In the genomic region with DNA sequence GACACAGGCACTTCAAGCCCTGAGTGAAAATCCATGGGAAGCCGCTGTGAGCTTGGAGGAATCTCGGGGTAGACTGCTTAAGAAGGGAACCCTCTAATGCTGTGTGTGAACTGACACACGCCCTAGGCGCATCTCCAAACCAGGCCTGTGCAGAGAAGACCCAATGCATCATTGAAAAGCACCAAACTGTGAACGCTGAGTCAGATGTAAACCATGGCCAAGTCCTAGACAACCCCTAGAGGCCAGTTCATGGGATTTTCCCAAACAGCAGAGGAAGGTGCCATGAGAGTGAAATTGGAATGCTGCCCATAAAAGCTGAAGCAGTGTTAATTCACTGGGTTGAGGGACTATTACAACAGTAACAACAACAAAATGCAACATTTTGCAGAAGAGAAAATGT, we compare ENCODE assay signal across 22 cellular contexts.
DNase-seq lines count a peak whose midpoint lies in the region; ATAC-seq, FAIRE-seq and TF ChIP-seq lines count a peak whose summit lies in the region.
"Had no signal": no experiment of that assay in that cellular context is flagged by ENCODE, and none has a peak within 500 bp of the region (broad histone marks: within the 10 kb centered on the region; RNA-seq: fewer than 3 reads in every experiment).

No MANE protein-coding gene starts in this region.

- DNase-seq in H7 = peak; percentile 55
- peak; percentile 29 for DNase-seq in RCC 7860 (ENCODE audit: low spot score)
- DNase-seq in fibroblast of mammary gland (ENCODE audit: low read depth) = peak; percentile 22
- no peak for DNase-seq in effector CD4-positive, alpha-beta T cell
- no peak for DNase-seq in hepatic stellate cell (ENCODE audit: low spot score)
- no peak for DNase-seq in dermis blood vessel endothelial cell
- DNase-seq: AML-193; effector memory CD4-positive, alpha-beta T cell; MV-4-11; natural killer cell; NCI-H1930; stimulated activated CD4-positive, alpha-beta T cell treated with anti-CD3 and anti-CD28 coated beads, Interleukin-1b, Interleukin-23, amount 100 ng/mL, for 48 hours; stimulated activated naive CD8-positive, alpha-beta T cell treated with anti-CD3 and anti-CD28 coated beads, Interleukin-15, Interleukin-2, amounts not matched to agents 100 U/mL and 50 U/mL, for 24 hours; transverse colon had no signal

- no peak overlapping the region for H3K27ac ChIP-seq in C4-2B
- H3K27ac ChIP-seq: ascending aorta, hepatocyte, parathyroid adenoma, SK-N-MC, transverse colon had no signal

- no peaks in the 10 kb centered on the region for H3K27me3 ChIP-seq in H7 (ENCODE audit: control insufficient read depth, insufficient read depth, low read length)
- H3K27me3 ChIP-seq: ascending aorta, hepatocyte, transverse colon had no signal

- H3K36me3 ChIP-seq in H7 (replicated peaks; ENCODE audit: control insufficient read depth, insufficient read depth, low read length) = no peaks in the 10 kb centered on the region
- H3K36me3 ChIP-seq: ascending aorta, transverse colon had no signal

- ATAC-seq in HG02759 (IDR thresholded peaks at IDR 0.05; ENCODE audit: unreplicated experiment) = no peak
- ATAC-seq: activated CD4-positive, CD25-positive, alpha-beta regulatory T cell treated with anti-CD3 and anti-CD28 coated beads, Interleukin-2, amount 50 U/mL, for 24 hours; natural killer cell; stimulated activated naive CD8-positive, alpha-beta T cell treated with anti-CD3 and anti-CD28 coated beads, Interleukin-15, Interleukin-2, amounts not matched to agents 100 U/mL and 50 U/mL, for 24 hours had no signal

- peak; percentile 8 for FAIRE-seq in RCC 7860 (lab: Jason Lieb, UNC)
- FAIRE-seq: H54 had no signal

- H3K4me3 ChIP-seq in H7 (ENCODE audit: insufficient read depth, low read depth, low read length) (no peak overlapping the region), fibroblast of mammary gland (ENCODE audit: control insufficient read depth, low read depth, low read length) (no peak overlapping the region)
- H3K4me3 ChIP-seq: ascending aorta, hepatocyte, SK-N-MC, transverse colon had no signal

- TF ChIP-seq CTCF in C4-2B (conservative IDR thresholded peaks at IDR 0.05) (peak; percentile 21; the same call in 1 of the 2 replicates), fibroblast of mammary gland (conservative IDR thresholded peaks at IDR 0.05; ENCODE audit: control insufficient read depth, insufficient read depth, low read depth, low read length) (no peak)

Comparison
In these comparisons a context has a peak if more than half of its experiments do, and no peak if none do; other contexts are left out.
1. DNase-seq: peak in H7 (single experiment), RCC 7860 (single experiment) and fibroblast of mammary gland (single experiment); none in effector CD4-positive, alpha-beta T cell (single experiment), hepatic stellate cell (single experiment) and dermis blood vessel endothelial cell (single experiment).